In genomic region chr5:153067869-153068268, GRCh38 we compare ENCODE assay signal across 2 cellular contexts.
TF ChIP-seq lines count a peak whose summit lies in the region.

No MANE protein-coding gene starts in this region.

TF ChIP-seq in GM23338, 12 proteins besides CTCF, POLR2A, EP300 and RAD21:
- TF ChIP-seq EZH2 (IDR thresholded peaks at IDR 0.05; ENCODE audit: low read depth, unreplicated experiment): no peak
- no peak for TF ChIP-seq ETS1 (IDR thresholded peaks at IDR 0.05)
- no peak for TF ChIP-seq STAT1 (IDR thresholded peaks at IDR 0.05; ENCODE audit: unreplicated experiment)
- no peak for TF ChIP-seq ZNF462 (CRISPR knock-in tag; IDR thresholded peaks at IDR 0.05)
- TF ChIP-seq POLR2AphosphoS5 (IDR thresholded peaks at IDR 0.05; ENCODE audit: low read depth): no peak
- no peak for TF ChIP-seq REST (IDR thresholded peaks at IDR 0.05; ENCODE audit: unreplicated experiment)
- TF ChIP-seq NANOG (IDR thresholded peaks at IDR 0.05; ENCODE audit: borderline replicate concordance): no peak
- TF ChIP-seq ZNF114 (CRISPR knock-in tag; IDR thresholded peaks at IDR 0.05): no peak
- TF ChIP-seq JUNB (IDR thresholded peaks at IDR 0.05; ENCODE audit: unreplicated experiment): no peak
- TF ChIP-seq ZNF331 (CRISPR knock-in tag; IDR thresholded peaks at IDR 0.05; ENCODE audit: low read depth): no peak
- no peak for TF ChIP-seq EZH2phosphoT487 (IDR thresholded peaks at IDR 0.05; ENCODE audit: unreplicated experiment)

TF ChIP-seq in H1, 55 proteins besides CTCF, POLR2A, EP300 and RAD21:
- TF ChIP-seq RBBP5 (IDR thresholded peaks at IDR 0.05; ENCODE audit: borderline replicate concordance, low read depth, low read length) (no peak), RFX5 (IDR thresholded peaks at IDR 0.05; ENCODE audit: borderline replicate concordance, low read depth, low read length) (no peak), CHD2 (IDR thresholded peaks at IDR 0.05; ENCODE audit: low read length) (no peak), JUND (IDR thresholded peaks at IDR 0.05; ENCODE audit: low read length) (no peak), RNF2 (IDR thresholded peaks at IDR 0.05; ENCODE audit: borderline replicate concordance, low read depth, low read length, missing control alignments, poor library complexity, severe bottlenecking) (no peak), SP4 (IDR thresholded peaks at IDR 0.05; ENCODE audit: low read length) (no peak), NANOG (IDR thresholded peaks at IDR 0.05; ENCODE audit: insufficient read depth, low read depth, low read length, poor library complexity, severe bottlenecking) (no peak), YY1 (IDR thresholded peaks at IDR 0.05; ENCODE audit: low read depth, low read length) (no peak), E2F6 (IDR thresholded peaks at IDR 0.05) (no peak), SIRT6 (IDR thresholded peaks at IDR 0.05; ENCODE audit: low read length) (no peak), POU5F1 (IDR thresholded peaks at IDR 0.05; ENCODE audit: low read depth, low read length) (no peak), SUZ12 (IDR thresholded peaks at IDR 0.05; ENCODE audit: low read length) (no peak), BRCA1 (IDR thresholded peaks at IDR 0.05; ENCODE audit: low read depth, low read length) (no peak), CEBPB (IDR thresholded peaks at IDR 0.05; ENCODE audit: low read depth, low read length) (no peak), SIN3A (conservative IDR thresholded peaks at IDR 0.05 in 1 of 2, IDR thresholded peaks at IDR 0.05 in 1 of 2; ENCODE audit: low read depth in 1 of 2, low read length in 2 of 2) (no peak), HDAC6 (IDR thresholded peaks at IDR 0.05; ENCODE audit: low read depth, low read length) (no peak), CTBP2 (IDR thresholded peaks at IDR 0.05; ENCODE audit: borderline replicate concordance, insufficient read depth, insufficient read length, low read length) (no peak), SIX5 (IDR thresholded peaks at IDR 0.05; ENCODE audit: low read depth, low read length) (no peak), TAF7 (optimal IDR thresholded peaks at IDR 0.05; ENCODE audit: borderline replicate concordance, low read depth, low read length) (no peak)
